ENCODE assay signal across 30 cellular contexts in genomic region chr6:43282636-43283513, GRCh38. TPM values are rescaled to one million over a fixed set of nuclear protein-coding genes. Genes with fewer than 3 reads are reported as not detected.
"Had no signal": no experiment of that assay in that cellular context is flagged by ENCODE, and none has a peak within 500 bp of the region (broad histone marks: within the 10 kb centered on the region; RNA-seq: fewer than 3 reads in every experiment).

No MANE protein-coding gene starts in this region.

- H3K4me1 Mint-ChIP-seq: activated CD4-positive, alpha-beta T cell treated with anti-CD3 and anti-CD28 coated beads, Interleukin-2, amount 10 ng/mL, durations not matched to agents 24 days and 14 days; activated CD8-positive, alpha-beta memory T cell treated with anti-CD3 and anti-CD28 coated beads, Interleukin-2, amount 10 ng/mL, durations not matched to agents 7 days and 5 days; activated naive CD8-positive, alpha-beta T cell treated with anti-CD3 and anti-CD28 coated beads, Interleukin-2, amount 50 U/mL, for 24 hours had no signal

- H3K9me3 Mint-ChIP-seq: activated B cell treated with CpG ODN at 0.5 μM for 24 hours; activated CD4-positive, alpha-beta T cell treated with anti-CD3 and anti-CD28 coated beads, Interleukin-2, amount 10 ng/mL, durations not matched to agents 24 days and 14 days; activated naive CD4-positive, alpha-beta T cell treated with anti-CD3 and anti-CD28 coated beads, Interleukin-2, amount 50 U/mL, for 72 hours; activated naive CD8-positive, alpha-beta T cell treated with anti-CD3 and anti-CD28 coated beads, Interleukin-2, amount 50 U/mL, for 24 hours; activated T-cell treated with anti-CD3 and anti-CD28 coated beads, Interleukin-2, amount 50 U/mL, for 24 hours; activated T-helper 1 cell treated with anti-CD3 and anti-CD28 coated beads, Interleukin-12 subunit alpha, Interleukin-12 subunit beta, Interleukin-2, Interleukin-4 antibody, amounts not matched to agents 30 ng/mL and 10 ng/mL and 1 ng/mL, durations not matched to agents 14 hours and 24 hours and 36 hours; central memory CD8-positive, alpha-beta T cell had no signal

- H3K27ac Mint-ChIP-seq: activated B cell treated with CpG ODN at 0.5 μM for 24 hours; activated CD4-positive, alpha-beta T cell treated with anti-CD3 and anti-CD28 coated beads, Interleukin-2, amount 10 ng/mL, durations not matched to agents 24 days and 14 days; activated CD8-positive, alpha-beta memory T cell treated with anti-CD3 and anti-CD28 coated beads, Interleukin-2, amount 10 ng/mL, durations not matched to agents 7 days and 5 days; activated naive CD8-positive, alpha-beta T cell treated with anti-CD3 and anti-CD28 coated beads, Interleukin-2, amount 50 U/mL, for 24 hours; activated T-cell treated with anti-CD3 and anti-CD28 coated beads, Interleukin-2, amount 50 U/mL, for 24 hours; activated T-helper 1 cell treated with anti-CD3 and anti-CD28 coated beads, Interleukin-12 subunit alpha, Interleukin-12 subunit beta, Interleukin-2, Interleukin-4 antibody, amounts not matched to agents 30 ng/mL and 10 ng/mL and 1 ng/mL, durations not matched to agents 14 hours and 24 hours and 36 hours had no signal

- H3K27ac ChIP-seq: SK-N-MC had no signal

- H3K27me3 Mint-ChIP-seq: brain had no signal

- H3K4me3 ChIP-seq: SK-N-MC had no signal

- H3K36me3 Mint-ChIP-seq: activated CD8-positive, alpha-beta memory T cell treated with anti-CD3 and anti-CD28 coated beads, Interleukin-2, amount 10 ng/mL, durations not matched to agents 7 days and 5 days; activated naive CD4-positive, alpha-beta T cell treated with anti-CD3 and anti-CD28 coated beads, Interleukin-2, amount 50 U/mL, for 72 hours; brain had no signal

- H3K4me3 Mint-ChIP-seq: activated B cell treated with CpG ODN at 0.5 μM for 24 hours; activated CD4-positive, alpha-beta T cell treated with anti-CD3 and anti-CD28 coated beads, Interleukin-2, amount 10 ng/mL, durations not matched to agents 24 days and 14 days; activated CD8-positive, alpha-beta memory T cell treated with anti-CD3 and anti-CD28 coated beads, Interleukin-2, amount 10 ng/mL, durations not matched to agents 7 days and 5 days; activated naive CD8-positive, alpha-beta T cell treated with anti-CD3 and anti-CD28 coated beads, Interleukin-2, amount 50 U/mL, for 24 hours; activated T-cell treated with anti-CD3 and anti-CD28 coated beads, Interleukin-2, amount 50 U/mL, for 24 hours; activated T-helper 1 cell treated with anti-CD3 and anti-CD28 coated beads, Interleukin-12 subunit alpha, Interleukin-12 subunit beta, Interleukin-2, Interleukin-4 antibody, amounts not matched to agents 30 ng/mL and 10 ng/mL and 1 ng/mL, durations not matched to agents 14 hours and 24 hours and 36 hours; brain; central memory CD8-positive, alpha-beta T cell had no signal

- DNase-seq: activated B cell treated with CpG ODN at 0.5 μM for 24 hours; activated CD4-positive, alpha-beta T cell treated with anti-CD3 and anti-CD28 coated beads for 1 hour; activated CD4-positive, alpha-beta T cell treated with anti-CD3 and anti-CD28 coated beads, Interleukin-2, amount 10 ng/mL, durations not matched to agents 24 days and 14 days; activated CD4-positive, alpha-beta T cell treated with anti-CD3 and anti-CD28 coated beads, Interleukin-2, amount 50 U/mL, for 48 hours; activated CD8-positive, alpha-beta memory T cell treated with anti-CD3 and anti-CD28 coated beads, Interleukin-2, amount 10 ng/mL, durations not matched to agents 7 days and 5 days; activated effector memory CD4-positive, alpha-beta T cell treated with Interleukin-2 at 50 U/mL for 16 hours; activated naive CD4-positive, alpha-beta T cell treated with Interleukin-2 at 50 U/mL for 16 hours; activated naive CD8-positive, alpha-beta T cell treated with anti-CD3 and anti-CD28 coated beads, Interleukin-2, amount 50 U/mL, for 24 hours; activated T-cell treated with anti-CD3 and anti-CD28 coated beads, Interleukin-2, amount 50 U/mL, for 24 hours; amygdala; Karpas-422; MV-4-11; NCI-H1092 treated with DMSO at 0.1 percent for 48 hours; NCI-H1417 treated with DMSO at 0.1 percent for 48 hours; NCI-H1694; NCI-H2029; NCI-H345; NCI-H510A; NCI-H526 treated with DMSO at 0.1 percent for 48 hours; NCI-H82; SW 1271 had no signal

RNA-seq across cellular contexts. Expression of gene SLC22A7, which starts 15.2 kb away (rescaled TPM):
- total RNA-seq: activated B cell treated with CpG ODN at 0.5 μM for 24 hours; activated CD4-positive, alpha-beta T cell treated with anti-CD3 and anti-CD28 coated beads, Interleukin-2, amount 10 ng/mL, durations not matched to agents 24 days and 14 days; activated CD8-positive, alpha-beta memory T cell treated with anti-CD3 and anti-CD28 coated beads, Interleukin-2, amount 10 ng/mL, durations not matched to agents 7 days and 5 days; activated naive CD4-positive, alpha-beta T cell treated with anti-CD3 and anti-CD28 coated beads, Interleukin-2, amount 50 U/mL, for 72 hours; activated T-helper 1 cell treated with anti-CD3 and anti-CD28 coated beads, Interleukin-12 subunit alpha, Interleukin-12 subunit beta, Interleukin-2, Interleukin-4 antibody, amounts not matched to agents 30 ng/mL and 10 ng/mL and 1 ng/mL, durations not matched to agents 14 hours and 24 hours and 36 hours; astrocyte; OCI-LY7; RPMI7951; T-helper 1 cell treated with Interleukin-12 subunit alpha and Interleukin-12 subunit beta and Interleukin-4 antibody, amounts not matched to agents 30 ng/mL and 1 ng/mL, for 36 hours had no signal

RNA-seq across cellular contexts. Expression of gene CRIP3, which starts 25.8 kb away (rescaled TPM):
- total RNA-seq: activated T-helper 1 cell treated with anti-CD3 and anti-CD28 coated beads, Interleukin-12 subunit alpha, Interleukin-12 subunit beta, Interleukin-2, Interleukin-4 antibody, amounts not matched to agents 30 ng/mL and 10 ng/mL and 1 ng/mL, durations not matched to agents 14 hours and 24 hours and 36 hours; astrocyte; RPMI7951; T-helper 1 cell treated with Interleukin-12 subunit alpha and Interleukin-12 subunit beta and Interleukin-4 antibody, amounts not matched to agents 30 ng/mL and 1 ng/mL, for 36 hours had no signal

RNA-seq across cellular contexts. Expression of gene TTBK1, which starts 39.6 kb away (rescaled TPM):
- total RNA-seq: RPMI7951 had no signal
